ENCODE assay signal across 11 cellular contexts in genomic region chr2:179344970-179345369, GRCh38.
DNase-seq lines count a peak whose midpoint lies in the region; ATAC-seq, FAIRE-seq and TF ChIP-seq lines count a peak whose summit lies in the region.
"Had no signal": no experiment of that assay in that cellular context is flagged by ENCODE, and none has a peak within 500 bp of the region (broad histone marks: within the 10 kb centered on the region; RNA-seq: fewer than 3 reads in every experiment).

No MANE protein-coding gene starts in this region.

- H3K9me3 Mint-ChIP-seq in Caco-2 (ENCODE audit: unreplicated experiment) = peaks cover 9% of the 10 kb centered on the region
- no peaks in the 10 kb centered on the region for H3K9me3 Mint-ChIP-seq in activated T-helper 1 cell treated with anti-CD3 and anti-CD28 coated beads, Interleukin-12 subunit alpha, Interleukin-12 subunit beta, Interleukin-2, Interleukin-4 antibody, amounts not matched to agents 30 ng/mL and 10 ng/mL and 1 ng/mL, durations not matched to agents 14 hours and 24 hours and 36 hours
- H3K9me3 Mint-ChIP-seq: dendritic cell treated with granulocyte-macrophage colony-stimulating factor and Interleukin-4, amounts not matched to agents 40 ng/mL and 50 ng/mL, for 4 days; naive thymus-derived CD8-positive, alpha-beta T cell had no signal

- H3K27me3 ChIP-seq in Caco-2 (replicated peaks; ENCODE audit: control insufficient read depth, insufficient read depth, low read length) (no peaks in the 10 kb centered on the region), adipocyte (replicated peaks; ENCODE audit: control insufficient read depth, insufficient read depth, low read length) (no peaks in the 10 kb centered on the region), pancreas (no peaks in the 10 kb centered on the region)

- H3K4me3 ChIP-seq in Caco-2 (ENCODE audit: low read depth, low read length) (no peak overlapping the region), adipocyte (ENCODE audit: low read length) (peak overlapping the region; percentile 70), pancreas (no peak overlapping the region)

- FAIRE-seq in pancreas (lab: Jason Lieb, UNC) = no peak
- no peak for FAIRE-seq in GM19239 (lab: Jason Lieb, UNC)

- H3K9ac ChIP-seq in adipocyte (ENCODE audit: low read length) = peak overlapping the region; percentile 72

- POLR2A ChIA-PET in Caco-2 (lab: Charles Lee) = no interaction called here

- intact Hi-C loops in Caco-2 (cut with micrococcal nuclease; ENCODE audit: unreplicated experiment) = loop anchor here (5.0 kb wide), 1 partner anchor 168 kb away; no protein-coding TSS in a partner anchor
- intact Hi-C loops in Right ventricle myocardium superior (cut with DNase I) = loop anchor here (10.0 kb wide), 1 partner anchor 120 kb away; no protein-coding TSS in a partner anchor
- intact Hi-C loops in pancreas (cut with DNase I) = loop anchor here in 1 of 3 donors (10.0 kb wide), 1 partner anchor 120 kb away; no protein-coding TSS in a partner anchor
- intact Hi-C loops in activated T-helper 1 cell treated with anti-CD3 and anti-CD28 coated beads, Interleukin-12 subunit alpha, Interleukin-12 subunit beta, Interleukin-2, Interleukin-4 antibody, amounts not matched to agents 30 ng/mL and 10 ng/mL and 1 ng/mL, durations not matched to agents 14 hours and 24 hours and 36 hours (cut with micrococcal nuclease) = no loop called here

- H3K4me1 ChIP-seq in Caco-2 = peaks cover 13% of the 10 kb centered on the region
- peaks cover 31% of the 10 kb centered on the region for H3K4me1 ChIP-seq in adipocyte (ENCODE audit: control insufficient read depth, insufficient read depth, low read length)
- peaks cover 0 to 4% (median 0%) of the 10 kb centered on the region in 3 donors for H3K4me1 ChIP-seq in pancreas

- no TSS peak for BruUV-seq in Caco-2 (replicated peaks; lab: Mats Ljungman, UMichigan)

- no peak overlapping the region for H3K4me3 Mint-ChIP-seq in Caco-2 (ENCODE audit: unreplicated experiment)
- H3K4me3 Mint-ChIP-seq in activated T-helper 1 cell treated with anti-CD3 and anti-CD28 coated beads, Interleukin-12 subunit alpha, Interleukin-12 subunit beta, Interleukin-2, Interleukin-4 antibody, amounts not matched to agents 30 ng/mL and 10 ng/mL and 1 ng/mL, durations not matched to agents 14 hours and 24 hours and 36 hours = no peak overlapping the region
- H3K4me3 Mint-ChIP-seq: dendritic cell treated with granulocyte-macrophage colony-stimulating factor and Interleukin-4, amounts not matched to agents 40 ng/mL and 50 ng/mL, for 4 days; naive thymus-derived CD8-positive, alpha-beta T cell had no signal

- no peak overlapping the region for H3K27ac ChIP-seq in pancreas
- H3K27ac ChIP-seq: VCaP had no signal

- H3K27ac Mint-ChIP-seq in Caco-2 (ENCODE audit: unreplicated experiment) = peak overlapping the region; percentile 55
- no peak overlapping the region for H3K27ac Mint-ChIP-seq in activated T-helper 1 cell treated with anti-CD3 and anti-CD28 coated beads, Interleukin-12 subunit alpha, Interleukin-12 subunit beta, Interleukin-2, Interleukin-4 antibody, amounts not matched to agents 30 ng/mL and 10 ng/mL and 1 ng/mL, durations not matched to agents 14 hours and 24 hours and 36 hours
- H3K27ac Mint-ChIP-seq: dendritic cell treated with granulocyte-macrophage colony-stimulating factor and Interleukin-4, amounts not matched to agents 40 ng/mL and 50 ng/mL, for 4 days; naive thymus-derived CD8-positive, alpha-beta T cell had no signal

- ATAC-seq in Right ventricle myocardium superior (ENCODE audit: poor library complexity) (peak; percentile 32), pancreas (no peak)
- ATAC-seq: naive thymus-derived CD8-positive, alpha-beta T cell had no signal

- H3K9me3 ChIP-seq in Caco-2 (no peaks in the 10 kb centered on the region), adipocyte (ENCODE audit: control insufficient read depth, low read length) (no peaks in the 10 kb centered on the region), pancreas (no peaks in the 10 kb centered on the region)

- TF ChIP-seq CTCF in Caco-2 (IDR thresholded peaks at IDR 0.05; ENCODE audit: insufficient read depth in 1 of 2, low read depth in 1 of 2, low read length in 1 of 2, severe bottlenecking in 1 of 2, unreplicated experiment in 1 of 2) (no peak), pancreas (IDR thresholded peaks at IDR 0.05) (no peak)

- DNase-seq in Caco-2 (no peak), adipocyte (ENCODE audit: low read depth) (peak; percentile 37), Right ventricle myocardium superior (no peak), renal cortical epithelial cell (ENCODE audit: low read depth) (peak; percentile 9), pancreas (no peak), GM19239 (ENCODE audit: insufficient read length, low spot score) (no peak)
- no peak for DNase-seq in activated T-helper 1 cell treated with anti-CD3 and anti-CD28 coated beads, Interleukin-12 subunit alpha, Interleukin-12 subunit beta, Interleukin-2, Interleukin-4 antibody, amounts not matched to agents 30 ng/mL and 10 ng/mL and 1 ng/mL, durations not matched to agents 14 hours and 24 hours and 36 hours (ENCODE audit: low spot score)
- no peak for DNase-seq in activated CD4-positive, alpha-beta T cell treated with anti-CD3 and anti-CD28 coated beads, Interleukin-2, amount 50 U/mL, for 48 hours
- DNase-seq: naive thymus-derived CD8-positive, alpha-beta T cell had no signal

- no peaks in the 10 kb centered on the region for H3K27me3 Mint-ChIP-seq in Caco-2 (ENCODE audit: insufficient read depth, unreplicated experiment)
- H3K27me3 Mint-ChIP-seq in activated T-helper 1 cell treated with anti-CD3 and anti-CD28 coated beads, Interleukin-12 subunit alpha, Interleukin-12 subunit beta, Interleukin-2, Interleukin-4 antibody, amounts not matched to agents 30 ng/mL and 10 ng/mL and 1 ng/mL, durations not matched to agents 14 hours and 24 hours and 36 hours (ENCODE audit: insufficient read depth) = peaks cover 2% of the 10 kb centered on the region
- H3K27me3 Mint-ChIP-seq: dendritic cell treated with granulocyte-macrophage colony-stimulating factor and Interleukin-4, amounts not matched to agents 40 ng/mL and 50 ng/mL, for 4 days; naive thymus-derived CD8-positive, alpha-beta T cell had no signal

- no peaks in the 10 kb centered on the region for H3K36me3 ChIP-seq in Caco-2 (ENCODE audit: control insufficient read depth, insufficient read depth, low read length)
- no peaks in the 10 kb centered on the region for H3K36me3 ChIP-seq in adipocyte (ENCODE audit: control insufficient read depth, insufficient read depth, low read length, severe bottlenecking)
- no peaks in the 10 kb centered on the region for H3K36me3 ChIP-seq in pancreas

- H3K4me1 Mint-ChIP-seq in Caco-2 (ENCODE audit: low read depth, unreplicated experiment) = peaks cover 14% of the 10 kb centered on the region
- H3K4me1 Mint-ChIP-seq in activated T-helper 1 cell treated with anti-CD3 and anti-CD28 coated beads, Interleukin-12 subunit alpha, Interleukin-12 subunit beta, Interleukin-2, Interleukin-4 antibody, amounts not matched to agents 30 ng/mL and 10 ng/mL and 1 ng/mL, durations not matched to agents 14 hours and 24 hours and 36 hours (ENCODE audit: low read depth) = no peaks in the 10 kb centered on the region

- CTCF ChIA-PET in Caco-2 (lab: Charles Lee) = no interaction called here

- 94 to 97% methylated on average over 1 of the region's 1 CpG for WGBS in pancreas, 2 donors

- no peaks in the 10 kb centered on the region for H3K36me3 Mint-ChIP-seq in Caco-2 (ENCODE audit: insufficient read depth, unreplicated experiment)
- H3K36me3 Mint-ChIP-seq in activated T-helper 1 cell treated with anti-CD3 and anti-CD28 coated beads, Interleukin-12 subunit alpha, Interleukin-12 subunit beta, Interleukin-2, Interleukin-4 antibody, amounts not matched to agents 30 ng/mL and 10 ng/mL and 1 ng/mL, durations not matched to agents 14 hours and 24 hours and 36 hours (ENCODE audit: low read depth) = no peaks in the 10 kb centered on the region
- H3K36me3 Mint-ChIP-seq: naive thymus-derived CD8-positive, alpha-beta T cell had no signal

Comparison
In these comparisons a context has a peak if more than half of its experiments do, and no peak if none do; other contexts are left out.
1. DNase-seq: peak in adipocyte (single experiment) and renal cortical epithelial cell (single experiment); none in Caco-2 (0 of 2), Right ventricle myocardium superior (single experiment), pancreas (0 of 6), activated T-helper 1 cell treated with anti-CD3 and anti-CD28 coated beads, Interleukin-12 subunit alpha, Interleukin-12 subunit beta, Interleukin-2, Interleukin-4 antibody, amounts not matched to agents 30 ng/mL and 10 ng/mL and 1 ng/mL, durations not matched to agents 14 hours and 24 hours and 36 hours (single experiment), GM19239 (single experiment) and activated CD4-positive, alpha-beta T cell treated with anti-CD3 and anti-CD28 coated beads, Interleukin-2, amount 50 U/mL, for 48 hours (0 of 2).